Comparison of ENCODE assay signal across 25 cellular contexts in the genomic region with DNA sequence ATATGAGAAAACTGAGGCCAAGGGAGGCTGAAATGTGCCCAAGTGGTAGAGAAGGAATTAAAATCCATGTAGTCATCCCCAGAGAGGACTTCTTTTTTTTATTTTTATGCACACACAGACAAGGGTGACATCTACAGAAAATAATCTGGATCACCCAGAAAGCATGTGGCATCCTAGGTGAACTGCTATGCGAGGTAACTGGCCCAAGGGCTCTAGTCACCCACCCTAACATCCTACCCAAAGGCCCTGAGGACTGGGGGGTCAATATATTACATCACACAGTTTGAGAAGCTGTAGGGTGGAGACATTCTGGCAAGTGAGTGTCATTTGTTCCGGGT. TPM values are rescaled to one million over a fixed set of nuclear protein-coding genes. Genes with fewer than 3 reads are reported as not detected.
"Had no signal": no experiment of that assay in that cellular context is flagged by ENCODE, and none has a peak within 500 bp of the region (broad histone marks: within the 10 kb centered on the region; RNA-seq: fewer than 3 reads in every experiment).

No MANE protein-coding gene starts in this region.

- H3K36me3 Mint-ChIP-seq: activated naive CD8-positive, alpha-beta T cell treated with anti-CD3 and anti-CD28 coated beads, Interleukin-2, amount 10 ng/mL, durations not matched to agents 7 days and 5 days; T-cell had no signal

- H3K27me3 ChIP-seq: adrenal gland, breast epithelium had no signal

- H3K9me3 ChIP-seq: adrenal gland, breast epithelium had no signal

- H3K27ac ChIP-seq: adrenal gland, breast epithelium, KMS-11, SK-N-MC had no signal

- DNase-seq: activated CD4-positive, alpha-beta T cell treated with anti-CD3 and anti-CD28 coated beads for 4 hours; activated CD8-positive, alpha-beta memory T cell treated with anti-CD3 and anti-CD28 coated beads, Interleukin-2, amount 50 U/mL, for 4 hours; activated CD8-positive, alpha-beta T cell treated with anti-CD3 and anti-CD28 coated beads for 36 hours; activated naive CD4-positive, alpha-beta T cell treated with anti-CD3 and anti-CD28 coated beads, Interleukin-2, amount 50 U/mL, for 16 hours; activated naive CD8-positive, alpha-beta T cell treated with anti-CD3 and anti-CD28 coated beads, Interleukin-2, amount 10 ng/mL, durations not matched to agents 7 days and 5 days; adrenal gland; anterior cingulate cortex; caudate nucleus; NCI-H1092; NCI-H1436; NCI-H1694 treated with DMSO at 0.1 percent for 48 hours; NCI-H2029 treated with DMSO at 0.1 percent for 48 hours; NCI-H345; NCI-H510A; NCI-H526 treated with DMSO at 0.1 percent for 48 hours; NK-92 treated with Interleukin-12 subunit alpha and Interleukin-12 subunit beta, amount 100 ng/mL, for 24 hours; OCI-M1; SHP77 treated with DMSO at 0.1 percent for 48 hours; T-cell; T-helper 2 cell; T1000 had no signal

- H3K27ac Mint-ChIP-seq: activated CD8-positive, alpha-beta T cell treated with anti-CD3 and anti-CD28 coated beads for 36 hours; activated naive CD8-positive, alpha-beta T cell treated with anti-CD3 and anti-CD28 coated beads, Interleukin-2, amount 10 ng/mL, durations not matched to agents 7 days and 5 days; T-cell had no signal

- H3K4me3 Mint-ChIP-seq: activated CD8-positive, alpha-beta T cell treated with anti-CD3 and anti-CD28 coated beads for 36 hours; activated naive CD8-positive, alpha-beta T cell treated with anti-CD3 and anti-CD28 coated beads, Interleukin-2, amount 10 ng/mL, durations not matched to agents 7 days and 5 days; T-cell had no signal

- H3K9me3 Mint-ChIP-seq: activated CD8-positive, alpha-beta T cell treated with anti-CD3 and anti-CD28 coated beads for 36 hours; activated naive CD8-positive, alpha-beta T cell treated with anti-CD3 and anti-CD28 coated beads, Interleukin-2, amount 10 ng/mL, durations not matched to agents 7 days and 5 days; T-cell had no signal

- ATAC-seq: activated CD8-positive, alpha-beta T cell treated with anti-CD3 and anti-CD28 coated beads for 36 hours; T-cell had no signal

- H3K36me3 ChIP-seq: adrenal gland, breast epithelium had no signal

- H3K4me3 ChIP-seq: adrenal gland, breast epithelium, SK-N-MC had no signal

- H3K4me1 ChIP-seq: adrenal gland, breast epithelium had no signal

RNA-seq across cellular contexts. Expression of gene TEX14, which starts 23.3 kb away (rescaled TPM):
- total RNA-seq: MCF 10A had no signal
